Comparison of ENCODE assay signal across 14 cellular contexts in the genomic region with DNA sequence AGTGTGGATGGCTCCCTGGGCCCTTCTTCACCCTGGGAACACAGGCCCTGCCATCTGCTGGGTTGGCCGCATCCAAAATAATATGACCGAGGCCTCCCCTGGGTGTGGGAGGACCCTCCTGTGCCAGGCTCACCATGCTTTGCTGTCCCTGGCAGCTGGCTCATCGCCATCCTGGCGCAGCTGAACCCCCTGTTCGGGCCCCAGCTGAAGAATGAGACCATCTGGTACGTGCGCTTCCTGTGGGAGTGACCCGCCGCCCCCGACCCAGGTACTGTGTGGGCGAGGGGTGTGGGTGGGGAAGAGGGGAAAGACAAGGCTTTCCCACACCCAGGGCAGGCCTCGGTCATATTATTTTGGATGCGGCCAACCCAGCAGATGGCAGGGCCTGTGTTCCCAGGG. TPM values are rescaled to one million over a fixed set of nuclear protein-coding genes. Genes with fewer than 3 reads are reported as not detected.
DNase-seq lines count a peak whose midpoint lies in the region; ATAC-seq and TF ChIP-seq lines count a peak whose summit lies in the region.
"Had no signal": no experiment of that assay in that cellular context is flagged by ENCODE, and none has a peak within 500 bp of the region (broad histone marks: within the 10 kb centered on the region; RNA-seq: fewer than 3 reads in every experiment).

No MANE protein-coding gene starts in this region.

- H3K36me3 ChIP-seq in H7 (replicated peaks; ENCODE audit: control insufficient read depth, insufficient read depth, low read length) (no peaks in the 10 kb centered on the region), esophagus muscularis mucosa (peaks cover 0 to 22% (median 20%) of the 10 kb centered on the region in 4 donors)
- H3K36me3 ChIP-seq in CD8-positive, alpha-beta memory T cell (ENCODE audit: insufficient read depth, low read length), result no peaks in the 10 kb centered on the region

- H3K27me3 ChIP-seq in H7 (ENCODE audit: control insufficient read depth, insufficient read depth, low read length) (peaks cover 17% of the 10 kb centered on the region), esophagus muscularis mucosa (no peaks in the 10 kb centered on the region)
- no peaks in the 10 kb centered on the region for H3K27me3 ChIP-seq in CD8-positive, alpha-beta memory T cell (ENCODE audit: insufficient read depth, low read length, poor library complexity, severe bottlenecking)

- intact Hi-C loops in esophagus muscularis mucosa (cut with DNase I), result no loop called here

- peaks cover 2 to 55% (median 7%) of the 10 kb centered on the region in 3 donors for H3K36me3 Mint-ChIP-seq in CD8-positive, alpha-beta memory T cell

- no peak for ATAC-seq in GM18502 (IDR thresholded peaks at IDR 0.05; ENCODE audit: poor library complexity, unreplicated experiment)

- TF ChIP-seq CTCF in esophagus muscularis mucosa (IDR thresholded peaks at IDR 0.05), result no peak

- H3K27ac Mint-ChIP-seq in CD8-positive, alpha-beta memory T cell, result no peak overlapping the region

- no peak for TF ChIP-seq POLR2A in esophagus muscularis mucosa (IDR thresholded peaks at IDR 0.05; ENCODE audit: low read depth)

- no peak overlapping the region for H3K27ac ChIP-seq in esophagus muscularis mucosa (replicated peaks in 1 of 4)
- H3K27ac ChIP-seq in CD8-positive, alpha-beta memory T cell (ENCODE audit: low read depth, low read length), result no peak overlapping the region
- H3K27ac ChIP-seq: KMS-11 had no signal

- peaks cover 30 to 47% (median 46%) of the 10 kb centered on the region in 3 donors for H3K4me1 Mint-ChIP-seq in CD8-positive, alpha-beta memory T cell

- CTCF ChIA-PET in CD8-positive, alpha-beta memory T cell (lab: Charles Lee), result no interaction called here

- DNase-seq in DMS 273 (lab: John Stamatoyannopoulos, UW; ENCODE audit: unreplicated experiment) (peak; percentile 96), H7 (peak; percentile 16), NCI-H69 (lab: John Stamatoyannopoulos, UW) (peak; percentile 30), esophagus muscularis mucosa (ENCODE audit: extremely low spot score) (peak; percentile 78), iPS-NIHi7 (ENCODE audit: extremely low spot score) (no peak)
- no peak for DNase-seq in CD8-positive, alpha-beta memory T cell
- DNase-seq: ACHN; CD4-positive, CD25-positive, alpha-beta regulatory T cell; GOT3; NCI-H1105; NCI-H187 treated with DMSO at 0.1 percent for 48 hours; NCI-H526 had no signal

- H3K9me3 Mint-ChIP-seq in CD8-positive, alpha-beta memory T cell, result no peaks in the 10 kb centered on the region

- H3K27me3 Mint-ChIP-seq in CD8-positive, alpha-beta memory T cell, result no peaks in the 10 kb centered on the region
- H3K27me3 Mint-ChIP-seq: CD4-positive, CD25-positive, alpha-beta regulatory T cell had no signal

- POLR2A ChIA-PET in CD8-positive, alpha-beta memory T cell (lab: Charles Lee), result no interaction called here

- peaks cover 30 to 49% (median 42%) of the 10 kb centered on the region in 4 donors for H3K4me1 ChIP-seq in esophagus muscularis mucosa
- H3K4me1 ChIP-seq in CD8-positive, alpha-beta memory T cell (ENCODE audit: insufficient read depth, low read length), result peaks cover 18% of the 10 kb centered on the region

- no peak for TF ChIP-seq EP300 in esophagus muscularis mucosa (IDR thresholded peaks at IDR 0.05)

- H3K4me3 Mint-ChIP-seq in CD8-positive, alpha-beta memory T cell, result peak overlapping the region in 1 of 7 donors; percentile 34

- WGBS in esophagus muscularis mucosa, result 93% methylated on average over 7 of the region's 13 CpGs

- no peak overlapping the region for H3K4me3 ChIP-seq in H7 (ENCODE audit: insufficient read depth, low read depth, low read length)
- no peak overlapping the region for H3K4me3 ChIP-seq in esophagus muscularis mucosa
- no peak overlapping the region for H3K4me3 ChIP-seq in CD8-positive, alpha-beta memory T cell (ENCODE audit: low read length)

- H3K9me3 ChIP-seq in esophagus muscularis mucosa, result no peaks in the 10 kb centered on the region
- no peaks in the 10 kb centered on the region for H3K9me3 ChIP-seq in CD8-positive, alpha-beta memory T cell (ENCODE audit: low read length)

RNA-seq across cellular contexts. Expression of a gene that starts 4.8 kb away (rescaled TPM):
- 15.4 and 20.2 TPM in 2 replicates for total RNA-seq in H7 (2014; rRNA removed; shearing (Covaris generic))
- 10 to 100 TPM; 17.9 to 55.1 (median 32.7) TPM for total RNA-seq in esophagus muscularis mucosa
- 10 to 100 TPM; 68.3 to 76.2 TPM for total RNA-seq in CD8-positive, alpha-beta memory T cell
- 144 TPM for polyA plus RNA-seq in CD8-positive, alpha-beta memory T cell

RNA-seq across cellular contexts. Expression of a gene that starts 40.3 kb away (rescaled TPM):
- total RNA-seq in H7 (2014; rRNA removed; shearing (Covaris generic)), result 3.4 and 3.8 TPM in 2 replicates
- total RNA-seq in esophagus muscularis mucosa, result 10 to 100 TPM in 3 of 4 donors, 1 to 10 TPM in 1; 9.1 to 17.1 (median 13.3) TPM
- 10 to 100 TPM; 12.3 to 13.2 TPM for total RNA-seq in CD8-positive, alpha-beta memory T cell
- polyA plus RNA-seq in CD8-positive, alpha-beta memory T cell, result 6.8 TPM

Comparison
In these comparisons a context has a peak if more than half of its experiments do, and no peak if none do; other contexts are left out.
1. DNase-seq: peak in DMS 273 (single experiment), H7 (single experiment), NCI-H69 (single experiment) and esophagus muscularis mucosa (single experiment); none in iPS-NIHi7 (single experiment) and CD8-positive, alpha-beta memory T cell (0 of 5).